1 cellular context compared by ENCODE assay signal in genomic region chr3:55888282-55888855, GRCh38.
TF ChIP-seq lines count a peak whose summit lies in the region.

No MANE protein-coding gene starts in this region.

TF ChIP-seq in GM23338, 12 proteins besides CTCF, POLR2A, EP300 and RAD21:
- peak; percentile 15; the same call in 1 of the 2 replicates for TF ChIP-seq ZNF462 (CRISPR knock-in tag; IDR thresholded peaks at IDR 0.05)
- no peak for TF ChIP-seq POLR2AphosphoS5 (IDR thresholded peaks at IDR 0.05; ENCODE audit: low read depth)
- TF ChIP-seq STAT1 (IDR thresholded peaks at IDR 0.05; ENCODE audit: unreplicated experiment) = no peak
- no peak for TF ChIP-seq ETS1 (IDR thresholded peaks at IDR 0.05)
- TF ChIP-seq JUNB (IDR thresholded peaks at IDR 0.05; ENCODE audit: unreplicated experiment) = no peak
